1 cellular context compared by ENCODE assay signal in the genomic region with DNA sequence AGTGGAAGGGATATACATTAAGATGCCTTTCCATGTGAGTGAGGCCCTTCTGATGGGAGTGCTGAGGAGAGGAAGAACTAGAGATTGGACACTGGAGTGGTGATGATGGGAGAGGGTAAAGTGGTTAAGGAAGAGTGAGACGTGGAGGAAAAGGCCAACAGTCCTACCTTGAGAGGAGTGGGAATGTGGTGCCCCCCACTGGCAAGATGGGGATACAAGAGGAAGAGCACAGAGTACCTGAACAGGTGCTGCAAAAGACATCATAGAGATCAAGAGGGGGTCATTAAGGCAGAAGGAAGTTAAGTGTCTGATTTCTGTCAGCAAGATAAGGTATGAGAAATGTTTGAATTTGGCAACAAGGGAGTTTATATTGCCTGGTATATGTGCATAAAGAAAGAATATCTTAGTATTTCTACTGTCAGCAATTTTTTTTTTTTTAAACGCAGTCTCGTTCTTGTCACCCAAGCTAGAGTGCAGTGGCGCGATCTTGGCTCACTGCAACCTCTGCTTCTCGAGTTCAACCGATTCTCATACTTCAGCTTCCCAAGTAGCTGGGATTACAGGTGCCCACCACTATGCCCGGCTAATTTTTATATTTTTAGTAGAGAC.
TF ChIP-seq lines count a peak whose summit lies in the region.

No MANE protein-coding gene starts in this region.

TF ChIP-seq in GM12878, 131 proteins besides CTCF, POLR2A, EP300 and RAD21:
- TF ChIP-seq EGR1 (IDR thresholded peaks at IDR 0.05; ENCODE audit: borderline replicate concordance in 1 of 2, low read depth in 2 of 2, low read length in 2 of 2) (no peak), KDM1A (IDR thresholded peaks at IDR 0.05; ENCODE audit: borderline replicate concordance) (no peak), HDGF (IDR thresholded peaks at IDR 0.05) (peak; percentile 41; the same call in 1 of the 2 replicates), ETV6 (conservative IDR thresholded peaks at IDR 0.05 in 1 of 2, IDR thresholded peaks at IDR 0.05 in 1 of 2; ENCODE audit: borderline replicate concordance in 1 of 2, low read depth in 1 of 2) (no peak), IKZF2 (IDR thresholded peaks at IDR 0.05) (0 out of 4 replicates have a peak, but pooled peaks of 1 of the 2 experiments have one; percentile 28), MTA2 (IDR thresholded peaks at IDR 0.05; ENCODE audit: low read depth) (no peak), PAX5 (IDR thresholded peaks at IDR 0.05; ENCODE audit: borderline replicate concordance, low read depth, low read length) (no peak), SMC3 (IDR thresholded peaks at IDR 0.05; ENCODE audit: borderline replicate concordance, low read length) (peak; percentile 57; the same call in 1 of the 2 replicates)
